ENCODE assay signal across 16 cellular contexts in genomic region chr9:118331622-118332045, GRCh38.
DNase-seq lines count a peak whose midpoint lies in the region; ATAC-seq, FAIRE-seq and TF ChIP-seq lines count a peak whose summit lies in the region.
"Had no signal": no experiment of that assay in that cellular context is flagged by ENCODE, and none has a peak within 500 bp of the region (broad histone marks: within the 10 kb centered on the region; RNA-seq: fewer than 3 reads in every experiment).

No MANE protein-coding gene starts in this region.

- no peaks in the 10 kb centered on the region for H3K9me3 ChIP-seq in heart left ventricle
- no peaks in the 10 kb centered on the region for H3K9me3 ChIP-seq in left ventricle myocardium inferior (replicated peaks)
- no peaks in the 10 kb centered on the region for H3K9me3 ChIP-seq in astrocyte (ENCODE audit: insufficient read depth, low read depth, low read length)
- H3K9me3 ChIP-seq in right cardiac atrium (ENCODE audit: control insufficient read depth, low read length) = no peaks in the 10 kb centered on the region
- H3K9me3 ChIP-seq: esophagus squamous epithelium, transverse colon had no signal

- H3K9ac ChIP-seq in astrocyte (ENCODE audit: low read length) = no peak overlapping the region

- no peak overlapping the region for H3K4me2 ChIP-seq in astrocyte (ENCODE audit: low read length)

- no peaks in the 10 kb centered on the region for H3K27me3 Mint-ChIP-seq in astrocyte (ENCODE audit: low read depth, unreplicated experiment)
- H3K27me3 Mint-ChIP-seq: activated CD4-positive, alpha-beta T cell treated with anti-CD3 and anti-CD28 coated beads, Interleukin-2, amount 10 ng/mL, durations not matched to agents 7 days and 5 days had no signal

- H2AFZ ChIP-seq in astrocyte (ENCODE audit: low read depth, low read length) = no peak overlapping the region

- H3K4me1 ChIP-seq in heart left ventricle = peaks cover 0 to 5% (median 0%) of the 10 kb centered on the region in 12 donors
- no peaks in the 10 kb centered on the region for H3K4me1 ChIP-seq in left ventricle myocardium inferior
- peaks cover 5% of the 10 kb centered on the region for H3K4me1 ChIP-seq in astrocyte (ENCODE audit: insufficient read depth, low read length)
- H3K4me1 ChIP-seq in right cardiac atrium (ENCODE audit: control insufficient read depth, insufficient read depth, low read length) = no peaks in the 10 kb centered on the region
- H3K4me1 ChIP-seq: esophagus squamous epithelium, transverse colon had no signal

- no peak overlapping the region for H3K4me3 Mint-ChIP-seq in astrocyte (ENCODE audit: unreplicated experiment)
- H3K4me3 Mint-ChIP-seq: activated CD4-positive, alpha-beta T cell treated with anti-CD3 and anti-CD28 coated beads, Interleukin-2, amount 10 ng/mL, durations not matched to agents 7 days and 5 days; activated T-helper 1 cell treated with anti-CD3 and anti-CD28 coated beads, Interleukin-12 subunit alpha, Interleukin-12 subunit beta, Interleukin-2, Interleukin-4 antibody, amounts not matched to agents 30 ng/mL and 10 ng/mL and 1 ng/mL, durations not matched to agents 14 hours and 24 hours and 36 hours; nephron had no signal

- WGBS in heart left ventricle, 4 donors = 56 to 70% (median 63%) methylated on average over 5 of the region's 5 CpGs
- 43% methylated on average over 5 of the region's 5 CpGs for WGBS in right cardiac atrium

- peak in 4 of 5 donors; percentile 28 to 43 (median 32) for DNase-seq in heart left ventricle
- no peak for DNase-seq in left ventricle myocardium inferior
- peak; percentile 92 for DNase-seq in astrocyte (ENCODE audit: low read depth)
- peak; percentile 9 to 37 (median 30) for DNase-seq in right cardiac atrium
- DNase-seq in urothelium cell line (ENCODE audit: low spot score) = peak; percentile 70
- no peak for DNase-seq in GM12892 (ENCODE audit: insufficient read length)
- DNase-seq: activated CD4-positive, alpha-beta T cell treated with anti-CD3 and anti-CD28 coated beads, Interleukin-2, amount 10 ng/mL, durations not matched to agents 7 days and 5 days; central memory CD4-positive, alpha-beta T cell; esophagus squamous epithelium; stimulated activated CD4-positive, alpha-beta T cell treated with anti-CD3 and anti-CD28 coated beads, Interleukin-12 subunit alpha, Interleukin-12 subunit beta, amount 100 ng/mL, for 4 hours; T-helper 1 cell; transverse colon had no signal

- H4K20me1 ChIP-seq in astrocyte (ENCODE audit: insufficient read depth, low read length) = no peaks in the 10 kb centered on the region

- TF ChIP-seq CTCF in heart left ventricle (IDR thresholded peaks at IDR 0.05) (no peak), left ventricle myocardium inferior (IDR thresholded peaks at IDR 0.05; ENCODE audit: borderline replicate concordance) (no peak), astrocyte (IDR thresholded peaks at IDR 0.05; ENCODE audit: insufficient read depth, low read depth, low read length) (no peak)

- no peaks in the 10 kb centered on the region for H3K79me2 ChIP-seq in astrocyte (ENCODE audit: insufficient read depth, low read length)

- peak overlapping the region; percentile 92 for H3K27ac Mint-ChIP-seq in astrocyte (ENCODE audit: unreplicated experiment)
- H3K27ac Mint-ChIP-seq: activated CD4-positive, alpha-beta T cell treated with anti-CD3 and anti-CD28 coated beads, Interleukin-2, amount 10 ng/mL, durations not matched to agents 7 days and 5 days; activated T-helper 1 cell treated with anti-CD3 and anti-CD28 coated beads, Interleukin-12 subunit alpha, Interleukin-12 subunit beta, Interleukin-2, Interleukin-4 antibody, amounts not matched to agents 30 ng/mL and 10 ng/mL and 1 ng/mL, durations not matched to agents 14 hours and 24 hours and 36 hours had no signal

- H3K9me3 Mint-ChIP-seq in astrocyte (ENCODE audit: unreplicated experiment) = no peaks in the 10 kb centered on the region
- H3K9me3 Mint-ChIP-seq: activated CD4-positive, alpha-beta T cell treated with anti-CD3 and anti-CD28 coated beads, Interleukin-2, amount 10 ng/mL, durations not matched to agents 7 days and 5 days; activated T-helper 1 cell treated with anti-CD3 and anti-CD28 coated beads, Interleukin-12 subunit alpha, Interleukin-12 subunit beta, Interleukin-2, Interleukin-4 antibody, amounts not matched to agents 30 ng/mL and 10 ng/mL and 1 ng/mL, durations not matched to agents 14 hours and 24 hours and 36 hours; nephron had no signal

- ATAC-seq in heart left ventricle = peak; percentile 94 to 97 (median 96)
- ATAC-seq in right cardiac atrium = peak; percentile 90 to 92
- ATAC-seq in HG02870 (IDR thresholded peaks at IDR 0.05; ENCODE audit: unreplicated experiment) = no peak
- ATAC-seq in HG03095 (IDR thresholded peaks at IDR 0.05; ENCODE audit: unreplicated experiment) = no peak

- H3K36me3 Mint-ChIP-seq in astrocyte (ENCODE audit: low read depth, unreplicated experiment) = no peaks in the 10 kb centered on the region

- H3K36me3 ChIP-seq in heart left ventricle = no peaks in the 10 kb centered on the region
- H3K36me3 ChIP-seq in left ventricle myocardium inferior = no peaks in the 10 kb centered on the region
- H3K36me3 ChIP-seq in astrocyte (ENCODE audit: insufficient read depth, low read length) = no peaks in the 10 kb centered on the region
- H3K36me3 ChIP-seq: esophagus squamous epithelium, transverse colon had no signal

- TF ChIP-seq POLR2A in heart left ventricle (IDR thresholded peaks at IDR 0.05) = no peak
- TF ChIP-seq POLR2A in GM12892 (IDR thresholded peaks at IDR 0.05; ENCODE audit: low read depth, low read length) = no peak

- H3K4me3 ChIP-seq in heart left ventricle (no peak overlapping the region), left ventricle myocardium inferior (no peak overlapping the region), astrocyte (ENCODE audit: insufficient read depth, low read depth, low read length) (no peak overlapping the region), right cardiac atrium (ENCODE audit: low read length) (no peak overlapping the region)
- H3K4me3 ChIP-seq: esophagus squamous epithelium, transverse colon had no signal

- intact Hi-C loops in heart left ventricle (cut with DNase I) (loop anchor here in 1 of 10 donors (10.0 kb wide), 1 partner anchor 123 kb away; no protein-coding TSS in a partner anchor), left ventricle myocardium inferior (cut with micrococcal nuclease) (no loop called here), right cardiac atrium (cut with DNase I) (no loop called here)

- no peaks in the 10 kb centered on the region for H3K27me3 ChIP-seq in heart left ventricle
- H3K27me3 ChIP-seq in left ventricle myocardium inferior (ENCODE audit: low read depth) = no peaks in the 10 kb centered on the region
- H3K27me3 ChIP-seq in astrocyte (ENCODE audit: insufficient read depth, low read length) = no peaks in the 10 kb centered on the region
- no peaks in the 10 kb centered on the region for H3K27me3 ChIP-seq in right cardiac atrium (ENCODE audit: control insufficient read depth, insufficient read depth)
- H3K27me3 ChIP-seq: esophagus squamous epithelium, transverse colon had no signal

- peaks cover 22% of the 10 kb centered on the region for H3K4me1 Mint-ChIP-seq in astrocyte (ENCODE audit: low read depth, unreplicated experiment)
- H3K4me1 Mint-ChIP-seq: activated CD4-positive, alpha-beta T cell treated with anti-CD3 and anti-CD28 coated beads, Interleukin-2, amount 10 ng/mL, durations not matched to agents 7 days and 5 days had no signal

- H3K27ac ChIP-seq in heart left ventricle = peak overlapping the region in 7 of 12 donors; percentile 29 to 74 (median 51)
- H3K27ac ChIP-seq in left ventricle myocardium inferior (replicated peaks) = no peak overlapping the region
- no peak overlapping the region for H3K27ac ChIP-seq in astrocyte (ENCODE audit: low read depth, low read length)
- H3K27ac ChIP-seq in right cardiac atrium (ENCODE audit: low read length) = no peak overlapping the region
- H3K27ac ChIP-seq: esophagus squamous epithelium, transverse colon had no signal

- no peak for FAIRE-seq in astrocyte (lab: Jason Lieb, UNC)
- peak; percentile 9 for FAIRE-seq in urothelium cell line (lab: Jason Lieb, UNC)
- no peak for FAIRE-seq in GM12892 (lab: Jason Lieb, UNC)

Comparison
In these comparisons a context has a peak if more than half of its experiments do, and no peak if none do; other contexts are left out.
1. DNase-seq: peak in heart left ventricle (4 of 5), astrocyte (single experiment), right cardiac atrium (3 of 3) and urothelium cell line (single experiment); none in left ventricle myocardium inferior (single experiment) and GM12892 (single experiment).
2. H3K27ac ChIP-seq: peak in heart left ventricle (7 of 12); none in left ventricle myocardium inferior (single experiment), astrocyte (single experiment) and right cardiac atrium (single experiment).
3. ATAC-seq: peak in heart left ventricle (4 of 4) and right cardiac atrium (2 of 2); none in HG02870 (single experiment) and HG03095 (single experiment).